Comparison of ENCODE assay signal across 28 cellular contexts in genomic region chr4:41129936-41130440, GRCh38.
"Had no signal": no experiment of that assay in that cellular context is flagged by ENCODE, and none has a peak within 500 bp of the region (broad histone marks: within the 10 kb centered on the region; RNA-seq: fewer than 3 reads in every experiment).

No MANE protein-coding gene starts in this region.

- H3K27ac ChIP-seq: gastrocnemius medialis, hepatocyte, suprapubic skin, tibial nerve had no signal

- H3K27me3 ChIP-seq: gastrocnemius medialis, hepatocyte, suprapubic skin, tibial nerve had no signal

- H3K36me3 ChIP-seq: gastrocnemius medialis, suprapubic skin, tibial nerve had no signal

- FAIRE-seq: bronchial epithelial cell, colon, endometrium, keratinocyte had no signal

- H3K4me2 ChIP-seq: hepatocyte had no signal

- ATAC-seq: activated CD4-positive, alpha-beta T cell treated with anti-CD3 and anti-CD28 coated beads for 36 hours; activated CD8-positive, alpha-beta memory T cell treated with anti-CD3 and anti-CD28 coated beads, Interleukin-2, amount 10 ng/mL, durations not matched to agents 7 days and 5 days; activated CD8-positive, alpha-beta T cell treated with anti-CD3 and anti-CD28 coated beads, Interleukin-2, amount 10 ng/mL, durations not matched to agents 7 days and 5 days; activated naive CD8-positive, alpha-beta T cell treated with anti-CD3 and anti-CD28 coated beads, Interleukin-2, amount 50 U/mL, for 24 hours; gastrocnemius medialis; left colon; right cardiac atrium had no signal

- H2AFZ ChIP-seq: hepatocyte had no signal

- H3K27ac Mint-ChIP-seq: activated CD4-positive, alpha-beta T cell treated with anti-CD3 and anti-CD28 coated beads for 36 hours; activated CD8-positive, alpha-beta memory T cell treated with anti-CD3 and anti-CD28 coated beads, Interleukin-2, amount 10 ng/mL, durations not matched to agents 7 days and 5 days; activated CD8-positive, alpha-beta T cell treated with anti-CD3 and anti-CD28 coated beads, Interleukin-2, amount 10 ng/mL, durations not matched to agents 7 days and 5 days; activated naive CD4-positive, alpha-beta T cell treated with anti-CD3 and anti-CD28 coated beads, Interleukin-2, amount 50 U/mL, for 24 hours; activated naive CD8-positive, alpha-beta T cell treated with anti-CD3 and anti-CD28 coated beads, Interleukin-2, amount 50 U/mL, for 24 hours; activated T-helper 2 cell treated with anti-CD3 and anti-CD28 coated beads, Interferon-gamma antibody, Interleukin-2, Interleukin-4, amounts not matched to agents 10 μg/mL and 5 μg/mL and 100 μg/mL, durations not matched to agents 14 hours and 24 hours and 36 hours had no signal

- H3K36me3 Mint-ChIP-seq: activated CD8-positive, alpha-beta memory T cell treated with anti-CD3 and anti-CD28 coated beads, Interleukin-2, amount 10 ng/mL, durations not matched to agents 7 days and 5 days; activated naive CD4-positive, alpha-beta T cell treated with anti-CD3 and anti-CD28 coated beads, Interleukin-2, amount 50 U/mL, for 24 hours had no signal

- H3K4me3 ChIP-seq: gastrocnemius medialis, hepatocyte, suprapubic skin, tibial nerve had no signal

- DNase-seq: activated CD4-positive, alpha-beta T cell treated with anti-CD3 and anti-CD28 coated beads for 36 hours; activated CD4-positive, CD25-positive, alpha-beta regulatory T cell; activated CD8-positive, alpha-beta memory T cell treated with anti-CD3 and anti-CD28 coated beads, Interleukin-2, amount 10 ng/mL, durations not matched to agents 7 days and 5 days; activated CD8-positive, alpha-beta T cell treated with anti-CD3 and anti-CD28 coated beads, Interleukin-2, amount 10 ng/mL, durations not matched to agents 7 days and 5 days; activated naive CD8-positive, alpha-beta T cell treated with anti-CD3 and anti-CD28 coated beads, Interleukin-2, amount 50 U/mL, for 24 hours; activated T-cell treated with anti-CD3 and anti-CD28 coated beads, Interleukin-2, amount 50 U/mL, for 48 hours; amygdala; dermis blood vessel endothelial cell; effector CD4-positive, alpha-beta T cell; gastrocnemius medialis; glutamatergic neuron; left colon; nephron progenitor cell; nucleus accumbens; right cardiac atrium; stimulated activated CD4-positive, alpha-beta T cell treated with anti-CD3 and anti-CD28 coated beads, Interleukin-15, amount 100 ng/mL, for 24 hours; stimulated activated CD4-positive, alpha-beta T cell treated with anti-CD3 and anti-CD28 coated beads, Interleukin-2, amount 100 ng/mL, for 24 hours; stimulated activated naive CD4-positive, alpha-beta T cell had no signal

- H3K9me3 Mint-ChIP-seq: activated naive CD4-positive, alpha-beta T cell treated with anti-CD3 and anti-CD28 coated beads, Interleukin-2, amount 50 U/mL, for 24 hours; activated naive CD8-positive, alpha-beta T cell treated with anti-CD3 and anti-CD28 coated beads, Interleukin-2, amount 50 U/mL, for 24 hours; activated T-helper 2 cell treated with anti-CD3 and anti-CD28 coated beads, Interferon-gamma antibody, Interleukin-2, Interleukin-4, amounts not matched to agents 10 μg/mL and 5 μg/mL and 100 μg/mL, durations not matched to agents 14 hours and 24 hours and 36 hours; nephron progenitor cell had no signal

- H3K4me1 Mint-ChIP-seq: activated CD4-positive, alpha-beta T cell treated with anti-CD3 and anti-CD28 coated beads for 36 hours; activated CD8-positive, alpha-beta memory T cell treated with anti-CD3 and anti-CD28 coated beads, Interleukin-2, amount 10 ng/mL, durations not matched to agents 7 days and 5 days; activated naive CD4-positive, alpha-beta T cell treated with anti-CD3 and anti-CD28 coated beads, Interleukin-2, amount 50 U/mL, for 24 hours; activated naive CD8-positive, alpha-beta T cell treated with anti-CD3 and anti-CD28 coated beads, Interleukin-2, amount 50 U/mL, for 24 hours; central memory CD8-positive, alpha-beta T cell had no signal

- H3K4me3 Mint-ChIP-seq: activated CD4-positive, alpha-beta T cell treated with anti-CD3 and anti-CD28 coated beads for 36 hours; activated CD8-positive, alpha-beta memory T cell treated with anti-CD3 and anti-CD28 coated beads, Interleukin-2, amount 10 ng/mL, durations not matched to agents 7 days and 5 days; activated CD8-positive, alpha-beta T cell treated with anti-CD3 and anti-CD28 coated beads, Interleukin-2, amount 10 ng/mL, durations not matched to agents 7 days and 5 days; activated naive CD4-positive, alpha-beta T cell treated with anti-CD3 and anti-CD28 coated beads, Interleukin-2, amount 50 U/mL, for 24 hours; activated naive CD8-positive, alpha-beta T cell treated with anti-CD3 and anti-CD28 coated beads, Interleukin-2, amount 50 U/mL, for 24 hours; central memory CD8-positive, alpha-beta T cell; nephron progenitor cell had no signal

- H3K9me3 ChIP-seq: gastrocnemius medialis, suprapubic skin, tibial nerve had no signal
